9 cellular contexts compared by ENCODE assay signal in genomic region chr4:163107754-163108153, GRCh38.
DNase-seq lines count a peak whose midpoint lies in the region; ATAC-seq and TF ChIP-seq lines count a peak whose summit lies in the region.
"Had no signal": no experiment of that assay in that cellular context is flagged by ENCODE, and none has a peak within 500 bp of the region (broad histone marks: within the 10 kb centered on the region; RNA-seq: fewer than 3 reads in every experiment).

No MANE protein-coding gene starts in this region.

- TF ChIP-seq CTCF in astrocyte of the spinal cord (IDR thresholded peaks at IDR 0.05; ENCODE audit: low read depth, low read length): peak; percentile 27
- peak; percentile 45 for TF ChIP-seq CTCF in retinal pigment epithelial cell (conservative IDR thresholded peaks at IDR 0.05; ENCODE audit: low read depth, low read length)

- in situ Hi-C loops in astrocyte of the spinal cord (cut with HindIII; ENCODE audit: low sequenced_read_pairs): no loop called here

- ATAC-seq in HG03469 (IDR thresholded peaks at IDR 0.05; ENCODE audit: unreplicated experiment): peak; percentile 27

- H3K4me3 ChIP-seq in astrocyte of the spinal cord (ENCODE audit: low read depth, low read length): no peak overlapping the region
- H3K4me3 ChIP-seq in retinal pigment epithelial cell (ENCODE audit: low read length): no peak overlapping the region

- peak; percentile 28 for DNase-seq in DMS 273 (lab: John Stamatoyannopoulos, UW; ENCODE audit: unreplicated experiment)
- no peak for DNase-seq in DMS 273 treated with DMSO at 0.1 percent for 48 hours (lab: John Stamatoyannopoulos, UW)
- peak; percentile 41 for DNase-seq in astrocyte of the spinal cord (ENCODE audit: low read depth, low spot score)
- DNase-seq in retinal pigment epithelial cell (ENCODE audit: low read depth): peak; percentile 4
- no peak for DNase-seq in SIG-M5 (lab: John Stamatoyannopoulos, UW)
- no peak for DNase-seq in activated effector memory CD4-positive, alpha-beta T cell treated with anti-CD3 and anti-CD28 coated beads, Interleukin-2, amount 50 U/mL, for 16 hours
- DNase-seq in COLO829 (ENCODE audit: low spot score): no peak
- DNase-seq: 8988T had no signal

Comparison
In these comparisons a context has a peak if more than half of its experiments do, and no peak if none do; other contexts are left out.
1. DNase-seq: peak in DMS 273 (single experiment), astrocyte of the spinal cord (single experiment) and retinal pigment epithelial cell (single experiment); none in DMS 273 treated with DMSO at 0.1 percent for 48 hours (single experiment), SIG-M5 (single experiment), activated effector memory CD4-positive, alpha-beta T cell treated with anti-CD3 and anti-CD28 coated beads, Interleukin-2, amount 50 U/mL, for 16 hours (single experiment) and COLO829 (single experiment).